8 cellular contexts compared by ENCODE assay signal in genomic region chr1:143884532-143884931, GRCh38.
DNase-seq lines count a peak whose midpoint lies in the region; ATAC-seq and TF ChIP-seq lines count a peak whose summit lies in the region.
"Not testable (repeated sequence)": the region's sequence is repeated elsewhere in the genome, so short reads cannot be mapped to it uniquely, and the experiment has no call there.

No MANE protein-coding gene starts in this region.

- intact Hi-C loops in CD14-positive monocyte (cut with micrococcal nuclease); PC-3 (cut with micrococcal nuclease); dorsolateral prefrontal cortex (cut with DNase I): not testable (repeated sequence)

- H3K9me3 Mint-ChIP-seq in CD14-positive monocyte = not testable (repeated sequence)

- TF ChIP-seq CTCF in CD14-positive monocyte (IDR thresholded peaks at IDR 0.05) (peak; percentile 66), dorsolateral prefrontal cortex (IDR thresholded peaks at IDR 0.05 in 54 of 56, conservative IDR thresholded peaks at IDR 0.05 in 2 of 56; ENCODE audit: low read depth in 1 of 56, partially characterized antibody in 56 of 56) (peak in 47 of 56 donors; percentile 13 to 75 (median 51))
- TF ChIP-seq CTCF in PC-3 (conservative IDR thresholded peaks at IDR 0.05; ENCODE audit: low read depth, low read length) = not testable (repeated sequence)

- not testable (repeated sequence) for H3K36me3 Mint-ChIP-seq in CD14-positive monocyte

- not testable (repeated sequence) for H3K27ac Mint-ChIP-seq in CD14-positive monocyte

- not testable (repeated sequence) for H3K27ac ChIP-seq in PC-3 (ENCODE audit: low read length)
- peak overlapping the region in 4 of 59 donors; percentile 18 to 64 (median 22) for H3K27ac ChIP-seq in dorsolateral prefrontal cortex

- H3K79me2 ChIP-seq in PC-3 (ENCODE audit: low read length) = not testable (repeated sequence)

- not testable (repeated sequence) for DNase-seq in CD14-positive monocyte (ENCODE audit: low spot score); PC-3
- peak; percentile 74 for DNase-seq in activated T-cell treated with anti-CD3 and anti-CD28 coated beads, Interleukin-2, amount 50 U/mL, for 1 hour
- peak in 9 of 10 donors; percentile 3 to 73 (median 37) for DNase-seq in dorsolateral prefrontal cortex
- DNase-seq in stimulated activated CD4-positive, alpha-beta T cell treated with anti-CD3 and anti-CD28 coated beads, Interleukin-4, amount 100 ng/mL, for 4 hours = peak; percentile 40 to 42

- not testable (repeated sequence) for H3K27me3 ChIP-seq in PC-3 (ENCODE audit: low read length); dorsolateral prefrontal cortex; mononuclear cell (ENCODE audit: insufficient read depth, low read length)

- not testable (repeated sequence) for H2AFZ ChIP-seq in PC-3 (ENCODE audit: low read length)

- ATAC-seq in GM19468 (IDR thresholded peaks at IDR 0.05; ENCODE audit: extremely low read depth, unreplicated experiment) (peak; percentile 26), HG02981 (IDR thresholded peaks at IDR 0.05; ENCODE audit: unreplicated experiment) (peak; percentile 83), PC-3 (peak; percentile 84)

- not testable (repeated sequence) for H3K4me1 Mint-ChIP-seq in CD14-positive monocyte

- not testable (repeated sequence) for H3K4me2 ChIP-seq in PC-3 (ENCODE audit: low read length)

- peak overlapping the region in 1 of 2 donors; percentile 24 for H3K4me3 Mint-ChIP-seq in CD14-positive monocyte

- H3K36me3 ChIP-seq in PC-3 (ENCODE audit: low read depth, low read length) = not testable (repeated sequence)

- H3K4me1 ChIP-seq in PC-3 (ENCODE audit: insufficient read depth, low read length); mononuclear cell (ENCODE audit: insufficient read depth, low read length): not testable (repeated sequence)

- H3F3A ChIP-seq in PC-3 (ENCODE audit: low read length, unreplicated experiment) = not testable (repeated sequence)

- CTCF ChIA-PET in PC-3 (lab: Charles Lee) = not testable (repeated sequence)

- H3K9me3 ChIP-seq in PC-3 (ENCODE audit: low read length); mononuclear cell (ENCODE audit: low read depth, low read length): not testable (repeated sequence)

- H4K20me1 ChIP-seq in PC-3 (ENCODE audit: low read length) = not testable (repeated sequence)

- not testable (repeated sequence) for BruUV-seq in PC-3 (replicated peaks; lab: Mats Ljungman, UMichigan)

- not testable (repeated sequence) for H3K4me3 ChIP-seq in PC-3 (ENCODE audit: low read length)
- H3K4me3 ChIP-seq in dorsolateral prefrontal cortex (peak overlapping the region in 36 of 59 donors; percentile 10 to 56 (median 39)), mononuclear cell (ENCODE audit: low read length) (peak overlapping the region; percentile 13)

- not testable (repeated sequence) for H3K9ac ChIP-seq in PC-3 (ENCODE audit: low read length)

- H3K9me2 ChIP-seq in PC-3 (replicated peaks; ENCODE audit: low read length) = not testable (repeated sequence)

- POLR2A ChIA-PET in PC-3 (lab: Charles Lee; ENCODE audit: unreplicated experiment) = not testable (repeated sequence)

- not testable (repeated sequence) for H3K27me3 Mint-ChIP-seq in CD14-positive monocyte (ENCODE audit: low read depth in 3 of 3)

Comparison
In these comparisons a context has a peak if more than half of its experiments do, and no peak if none do; other contexts are left out.
1. ATAC-seq: peak in every context shown above with its lines; median percentile 84 in PC-3; 83 in HG02981; 26 in GM19468.